ENCODE assay signal across 1 cellular context in genomic region chr9:109919736-109920408, GRCh38.
TF ChIP-seq lines count a peak whose summit lies in the region.

No MANE protein-coding gene starts in this region.

TF ChIP-seq in HCT116, 20 proteins besides CTCF, POLR2A, EP300 and RAD21 (continued from another document):
- TF ChIP-seq REST (IDR thresholded peaks at IDR 0.05; ENCODE audit: low read depth) (no peak), POLR2AphosphoS5 (IDR thresholded peaks at IDR 0.05; ENCODE audit: low read depth, low read length) (no peak), SP1 (IDR thresholded peaks at IDR 0.05; ENCODE audit: low read depth) (no peak), EGR1 (IDR thresholded peaks at IDR 0.05; ENCODE audit: low read depth) (no peak), TCF7L2 (IDR thresholded peaks at IDR 0.05; ENCODE audit: borderline replicate concordance, extremely low read depth, insufficient read depth, insufficient read length) (no peak)
